ENCODE assay signal across 1 cellular context in genomic region chr19:8005534-8006256, GRCh38.
TF ChIP-seq lines count a peak whose summit lies in the region.

ELAVL1 (minus strand) TSS chr19:8005641; CDS start chr19:7991815, 13,826 bp downstream.

TF ChIP-seq in WTC11, 78 proteins besides CTCF, POLR2A, EP300 and RAD21 (continued from another document):
- TF ChIP-seq TEAD4 (CRISPR knock-in tag; IDR thresholded peaks at IDR 0.05), result no peak
- 0 out of 2 replicates have a peak, but pooled peaks have one; percentile 65 for TF ChIP-seq CBFB (CRISPR knock-in tag; IDR thresholded peaks at IDR 0.05; ENCODE audit: low read depth)
- TF ChIP-seq GABPB1 (CRISPR knock-in tag; IDR thresholded peaks at IDR 0.05), result peak; percentile 85; the same call in 1 of the 2 replicates
- no peak for TF ChIP-seq NR3C1 (CRISPR knock-in tag; conservative IDR thresholded peaks at IDR 0.05; ENCODE audit: low read depth)
- no peak for TF ChIP-seq MLX (CRISPR knock-in tag; IDR thresholded peaks at IDR 0.05)
- no peak for TF ChIP-seq E2F1 (CRISPR knock-in tag; IDR thresholded peaks at IDR 0.05)
- TF ChIP-seq E2F4 (CRISPR knock-in tag; IDR thresholded peaks at IDR 0.05; ENCODE audit: borderline replicate concordance, low read depth), result no peak
- TF ChIP-seq FOXJ3 (CRISPR knock-in tag; IDR thresholded peaks at IDR 0.05; ENCODE audit: borderline replicate concordance), result no peak
- peak; percentile 89 for TF ChIP-seq HMGXB4 (CRISPR knock-in tag; IDR thresholded peaks at IDR 0.05)
- TF ChIP-seq TEAD1 (CRISPR knock-in tag; IDR thresholded peaks at IDR 0.05), result peak; percentile 52; the same call in 1 of the 2 replicates
- TF ChIP-seq TCF7 (CRISPR knock-in tag; IDR thresholded peaks at IDR 0.05; ENCODE audit: low read depth), result no peak
- no peak for TF ChIP-seq AFF4 (CRISPR knock-in tag; IDR thresholded peaks at IDR 0.05; ENCODE audit: borderline replicate concordance)
- TF ChIP-seq ZNF232 (CRISPR knock-in tag; IDR thresholded peaks at IDR 0.05), result no peak
- TF ChIP-seq PRDM15 (CRISPR knock-in tag; IDR thresholded peaks at IDR 0.05), result no peak
- TF ChIP-seq NFE2L1 (CRISPR knock-in tag; IDR thresholded peaks at IDR 0.05), result no peak
- TF ChIP-seq SMAD3 (CRISPR knock-in tag; IDR thresholded peaks at IDR 0.05; ENCODE audit: borderline replicate concordance), result no peak
- no peak for TF ChIP-seq NR2C2 (CRISPR knock-in tag; IDR thresholded peaks at IDR 0.05)
- no peak; the same call in none of the 2 replicates for TF ChIP-seq CREM (CRISPR knock-in tag; IDR thresholded peaks at IDR 0.05)
- no peak for TF ChIP-seq ELF4 (CRISPR knock-in tag; IDR thresholded peaks at IDR 0.05; ENCODE audit: low read depth)
- TF ChIP-seq IRF2 (CRISPR knock-in tag; IDR thresholded peaks at IDR 0.05; ENCODE audit: borderline replicate concordance, low read depth), result no peak
- no peak for TF ChIP-seq ZNF416 (CRISPR knock-in tag; IDR thresholded peaks at IDR 0.05)
- no peak for TF ChIP-seq NFATC4 (CRISPR knock-in tag; IDR thresholded peaks at IDR 0.05)
- no peak for TF ChIP-seq EMX1 (CRISPR knock-in tag; IDR thresholded peaks at IDR 0.05)
- TF ChIP-seq ZNF263 (CRISPR knock-in tag; IDR thresholded peaks at IDR 0.05; ENCODE audit: low read depth), result no peak
- TF ChIP-seq ARID4B (CRISPR knock-in tag; IDR thresholded peaks at IDR 0.05; ENCODE audit: borderline replicate concordance), result no peak
- no peak for TF ChIP-seq ZNF532 (CRISPR knock-in tag; IDR thresholded peaks at IDR 0.05; ENCODE audit: borderline replicate concordance)
- TF ChIP-seq MAX (CRISPR knock-in tag; IDR thresholded peaks at IDR 0.05), result no peak
